In genomic region chr18:58321986-58322385, GRCh38 we compare ENCODE assay signal across 9 cellular contexts.
A peak's percentile ranks its signal among the peaks of the same experiment; 100 is the strongest.
DNase-seq lines count a peak whose midpoint lies in the region; ATAC-seq and TF ChIP-seq lines count a peak whose summit lies in the region.
"Had no signal": no experiment of that assay in that cellular context is flagged by ENCODE, and none has a peak within 500 bp of the region (broad histone marks: within the 10 kb centered on the region; RNA-seq: fewer than 3 reads in every experiment).

No MANE protein-coding gene starts in this region.

- CTCF ChIA-PET in AG04450 (lab: Charles Lee), result interaction anchor here (0.7 to 1.2 kb wide), 8 partner anchors 8 to 279 kb away, joined by 3 to 5 read pairs (median 4); partner anchors contain the start of gene NEDD4L

- no peak overlapping the region for H2AFZ ChIP-seq in OCI-LY1 (ENCODE audit: low read length)

- H3K27me3 ChIP-seq in AG04450 (ENCODE audit: control insufficient read depth, insufficient read depth, low read length) (no peaks in the 10 kb centered on the region), OCI-LY1 (ENCODE audit: insufficient read depth, low read length) (no peaks in the 10 kb centered on the region)
- H3K27me3 ChIP-seq: ovary had no signal

- H3K9me3 ChIP-seq in AG04450 (ENCODE audit: control insufficient read depth, insufficient read depth, low read length), result no peaks in the 10 kb centered on the region
- H3K9me3 ChIP-seq in OCI-LY1 (ENCODE audit: low read length), result no peaks in the 10 kb centered on the region
- H3K9me3 ChIP-seq: ovary had no signal

- H3K4me2 ChIP-seq in OCI-LY1 (ENCODE audit: low read length), result no peak overlapping the region

- no peaks in the 10 kb centered on the region for H3K36me3 ChIP-seq in OCI-LY1 (ENCODE audit: insufficient read depth, low read length)
- H3K36me3 ChIP-seq: ovary had no signal

- TF ChIP-seq CTCF in AG04450 (IDR thresholded peaks at IDR 0.05; ENCODE audit: low read depth, low read length) (peak; percentile 61), OCI-LY1 (IDR thresholded peaks at IDR 0.05; ENCODE audit: low read length) (peak; percentile 52), fibroblast of the aortic adventitia (IDR thresholded peaks at IDR 0.05; ENCODE audit: insufficient read depth, low read length) (peak; percentile 60), omental fat pad (IDR thresholded peaks at IDR 0.05) (no peak)

- no peaks in the 10 kb centered on the region for H3F3A ChIP-seq in OCI-LY1 (ENCODE audit: insufficient read depth, low read length)

- H3K4me1 ChIP-seq in OCI-LY1 (ENCODE audit: insufficient read depth, low read length, severe bottlenecking), result no peaks in the 10 kb centered on the region

- POLR2A ChIA-PET in AG04450 (lab: Yijun Ruan, JAX), result no interaction called here

- H3K27ac ChIP-seq in AG04450 (ENCODE audit: low read depth, low read length) (no peak overlapping the region), OCI-LY1 (ENCODE audit: low read depth, low read length, poor library complexity, severe bottlenecking) (no peak overlapping the region)
- H3K27ac ChIP-seq: ovary had no signal

- H3K79me2 ChIP-seq in OCI-LY1 (ENCODE audit: insufficient read depth, low read length), result no peaks in the 10 kb centered on the region

- ATAC-seq in GM18502 (IDR thresholded peaks at IDR 0.05; ENCODE audit: poor library complexity, unreplicated experiment), result peak; percentile 53
- ATAC-seq in omental fat pad (ENCODE audit: low FRiP score), result peak; percentile 85
- no peak for ATAC-seq in HG02763 (IDR thresholded peaks at IDR 0.05; ENCODE audit: unreplicated experiment)

- H3K9me2 ChIP-seq in OCI-LY1 (ENCODE audit: low read depth, low read length), result no peaks in the 10 kb centered on the region

- H3K4me3 ChIP-seq in AG04450 (ENCODE audit: low read depth, low read length) (no peak overlapping the region), OCI-LY1 (ENCODE audit: low read depth, low read length, poor library complexity, severe bottlenecking) (no peak overlapping the region), fibroblast of the aortic adventitia (ENCODE audit: low read depth, low read length) (no peak overlapping the region)
- H3K4me3 ChIP-seq: ovary had no signal

- no peaks in the 10 kb centered on the region for H4K20me1 ChIP-seq in OCI-LY1 (ENCODE audit: insufficient read depth, low read length)

- no peak for DNase-seq in AG04450 (ENCODE audit: low read depth, low spot score)
- peak; percentile 69 for DNase-seq in HT-29 (ENCODE audit: low spot score)
- peak; percentile 7 for DNase-seq in activated T-helper 1 cell treated with Interleukin-2 at 50 U/mL for 16 hours (ENCODE audit: low read depth)
- peak; percentile 84 for DNase-seq in fibroblast of the aortic adventitia (ENCODE audit: low read depth)
- no peak for DNase-seq in omental fat pad (ENCODE audit: low spot score)

- H3K9ac ChIP-seq in OCI-LY1 (ENCODE audit: low read length), result no peak overlapping the region

Comparison
In these comparisons a context has a peak if more than half of its experiments do, and no peak if none do; other contexts are left out.
1. DNase-seq: peak in HT-29 (single experiment), activated T-helper 1 cell treated with Interleukin-2 at 50 U/mL for 16 hours (single experiment) and fibroblast of the aortic adventitia (single experiment); none in AG04450 (single experiment) and omental fat pad (single experiment).
2. CTCF ChIP-seq: peak in AG04450 (single experiment), OCI-LY1 (single experiment) and fibroblast of the aortic adventitia (single experiment); none in omental fat pad (0 of 3).